Comparison of ENCODE assay signal across 1 cellular context in the genomic region with DNA sequence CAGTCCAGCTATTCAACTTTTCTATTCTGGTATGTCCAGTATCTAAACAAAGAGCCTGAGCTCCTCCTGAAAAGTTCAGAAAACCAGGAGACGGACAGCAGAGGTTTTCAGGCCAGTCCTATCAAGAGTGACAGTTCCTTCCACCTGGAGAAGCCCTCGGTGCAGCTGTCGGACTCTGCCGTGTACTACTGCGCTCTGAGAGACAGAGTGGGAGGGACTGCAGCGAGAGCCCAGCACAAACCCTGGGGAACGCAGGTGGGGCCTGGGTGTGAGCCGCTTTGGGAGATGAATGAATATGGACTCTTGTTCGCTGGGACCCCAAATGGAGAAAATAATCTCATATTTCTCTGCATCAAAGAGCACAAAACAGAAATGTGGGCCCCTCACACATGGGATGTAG.
TF ChIP-seq lines count a peak whose summit lies in the region.

No MANE protein-coding gene starts in this region.

TF ChIP-seq in GM23338, 12 proteins besides CTCF, POLR2A, EP300 and RAD21 (continued from another document):
- TF ChIP-seq, protein P1, sequence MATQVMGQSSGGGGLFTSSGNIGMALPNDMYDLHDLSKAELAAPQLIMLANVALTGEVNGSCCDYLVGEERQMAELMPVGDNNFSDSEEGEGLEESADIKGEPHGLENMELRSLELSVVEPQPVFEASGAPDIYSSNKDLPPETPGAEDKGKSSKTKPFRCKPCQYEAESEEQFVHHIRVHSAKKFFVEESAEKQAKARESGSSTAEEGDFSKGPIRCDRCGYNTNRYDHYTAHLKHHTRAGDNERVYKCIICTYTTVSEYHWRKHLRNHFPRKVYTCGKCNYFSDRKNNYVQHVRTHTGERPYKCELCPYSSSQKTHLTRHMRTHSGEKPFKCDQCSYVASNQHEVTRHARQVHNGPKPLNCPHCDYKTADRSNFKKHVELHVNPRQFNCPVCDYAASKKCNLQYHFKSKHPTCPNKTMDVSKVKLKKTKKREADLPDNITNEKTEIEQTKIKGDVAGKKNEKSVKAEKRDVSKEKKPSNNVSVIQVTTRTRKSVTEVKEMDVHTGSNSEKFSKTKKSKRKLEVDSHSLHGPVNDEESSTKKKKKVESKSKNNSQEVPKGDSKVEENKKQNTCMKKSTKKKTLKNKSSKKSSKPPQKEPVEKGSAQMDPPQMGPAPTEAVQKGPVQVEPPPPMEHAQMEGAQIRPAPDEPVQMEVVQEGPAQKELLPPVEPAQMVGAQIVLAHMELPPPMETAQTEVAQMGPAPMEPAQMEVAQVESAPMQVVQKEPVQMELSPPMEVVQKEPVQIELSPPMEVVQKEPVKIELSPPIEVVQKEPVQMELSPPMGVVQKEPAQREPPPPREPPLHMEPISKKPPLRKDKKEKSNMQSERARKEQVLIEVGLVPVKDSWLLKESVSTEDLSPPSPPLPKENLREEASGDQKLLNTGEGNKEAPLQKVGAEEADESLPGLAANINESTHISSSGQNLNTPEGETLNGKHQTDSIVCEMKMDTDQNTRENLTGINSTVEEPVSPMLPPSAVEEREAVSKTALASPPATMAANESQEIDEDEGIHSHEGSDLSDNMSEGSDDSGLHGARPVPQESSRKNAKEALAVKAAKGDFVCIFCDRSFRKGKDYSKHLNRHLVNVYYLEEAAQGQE (IDR thresholded peaks at IDR 0.05; ENCODE audit: unreplicated experiment): no peak
- no peak for TF ChIP-seq ZNF331 (CRISPR knock-in tag; IDR thresholded peaks at IDR 0.05; ENCODE audit: low read depth)
- no peak for TF ChIP-seq JUNB (IDR thresholded peaks at IDR 0.05; ENCODE audit: unreplicated experiment)
- TF ChIP-seq NANOG (IDR thresholded peaks at IDR 0.05; ENCODE audit: borderline replicate concordance): no peak
- TF ChIP-seq, protein P2, sequence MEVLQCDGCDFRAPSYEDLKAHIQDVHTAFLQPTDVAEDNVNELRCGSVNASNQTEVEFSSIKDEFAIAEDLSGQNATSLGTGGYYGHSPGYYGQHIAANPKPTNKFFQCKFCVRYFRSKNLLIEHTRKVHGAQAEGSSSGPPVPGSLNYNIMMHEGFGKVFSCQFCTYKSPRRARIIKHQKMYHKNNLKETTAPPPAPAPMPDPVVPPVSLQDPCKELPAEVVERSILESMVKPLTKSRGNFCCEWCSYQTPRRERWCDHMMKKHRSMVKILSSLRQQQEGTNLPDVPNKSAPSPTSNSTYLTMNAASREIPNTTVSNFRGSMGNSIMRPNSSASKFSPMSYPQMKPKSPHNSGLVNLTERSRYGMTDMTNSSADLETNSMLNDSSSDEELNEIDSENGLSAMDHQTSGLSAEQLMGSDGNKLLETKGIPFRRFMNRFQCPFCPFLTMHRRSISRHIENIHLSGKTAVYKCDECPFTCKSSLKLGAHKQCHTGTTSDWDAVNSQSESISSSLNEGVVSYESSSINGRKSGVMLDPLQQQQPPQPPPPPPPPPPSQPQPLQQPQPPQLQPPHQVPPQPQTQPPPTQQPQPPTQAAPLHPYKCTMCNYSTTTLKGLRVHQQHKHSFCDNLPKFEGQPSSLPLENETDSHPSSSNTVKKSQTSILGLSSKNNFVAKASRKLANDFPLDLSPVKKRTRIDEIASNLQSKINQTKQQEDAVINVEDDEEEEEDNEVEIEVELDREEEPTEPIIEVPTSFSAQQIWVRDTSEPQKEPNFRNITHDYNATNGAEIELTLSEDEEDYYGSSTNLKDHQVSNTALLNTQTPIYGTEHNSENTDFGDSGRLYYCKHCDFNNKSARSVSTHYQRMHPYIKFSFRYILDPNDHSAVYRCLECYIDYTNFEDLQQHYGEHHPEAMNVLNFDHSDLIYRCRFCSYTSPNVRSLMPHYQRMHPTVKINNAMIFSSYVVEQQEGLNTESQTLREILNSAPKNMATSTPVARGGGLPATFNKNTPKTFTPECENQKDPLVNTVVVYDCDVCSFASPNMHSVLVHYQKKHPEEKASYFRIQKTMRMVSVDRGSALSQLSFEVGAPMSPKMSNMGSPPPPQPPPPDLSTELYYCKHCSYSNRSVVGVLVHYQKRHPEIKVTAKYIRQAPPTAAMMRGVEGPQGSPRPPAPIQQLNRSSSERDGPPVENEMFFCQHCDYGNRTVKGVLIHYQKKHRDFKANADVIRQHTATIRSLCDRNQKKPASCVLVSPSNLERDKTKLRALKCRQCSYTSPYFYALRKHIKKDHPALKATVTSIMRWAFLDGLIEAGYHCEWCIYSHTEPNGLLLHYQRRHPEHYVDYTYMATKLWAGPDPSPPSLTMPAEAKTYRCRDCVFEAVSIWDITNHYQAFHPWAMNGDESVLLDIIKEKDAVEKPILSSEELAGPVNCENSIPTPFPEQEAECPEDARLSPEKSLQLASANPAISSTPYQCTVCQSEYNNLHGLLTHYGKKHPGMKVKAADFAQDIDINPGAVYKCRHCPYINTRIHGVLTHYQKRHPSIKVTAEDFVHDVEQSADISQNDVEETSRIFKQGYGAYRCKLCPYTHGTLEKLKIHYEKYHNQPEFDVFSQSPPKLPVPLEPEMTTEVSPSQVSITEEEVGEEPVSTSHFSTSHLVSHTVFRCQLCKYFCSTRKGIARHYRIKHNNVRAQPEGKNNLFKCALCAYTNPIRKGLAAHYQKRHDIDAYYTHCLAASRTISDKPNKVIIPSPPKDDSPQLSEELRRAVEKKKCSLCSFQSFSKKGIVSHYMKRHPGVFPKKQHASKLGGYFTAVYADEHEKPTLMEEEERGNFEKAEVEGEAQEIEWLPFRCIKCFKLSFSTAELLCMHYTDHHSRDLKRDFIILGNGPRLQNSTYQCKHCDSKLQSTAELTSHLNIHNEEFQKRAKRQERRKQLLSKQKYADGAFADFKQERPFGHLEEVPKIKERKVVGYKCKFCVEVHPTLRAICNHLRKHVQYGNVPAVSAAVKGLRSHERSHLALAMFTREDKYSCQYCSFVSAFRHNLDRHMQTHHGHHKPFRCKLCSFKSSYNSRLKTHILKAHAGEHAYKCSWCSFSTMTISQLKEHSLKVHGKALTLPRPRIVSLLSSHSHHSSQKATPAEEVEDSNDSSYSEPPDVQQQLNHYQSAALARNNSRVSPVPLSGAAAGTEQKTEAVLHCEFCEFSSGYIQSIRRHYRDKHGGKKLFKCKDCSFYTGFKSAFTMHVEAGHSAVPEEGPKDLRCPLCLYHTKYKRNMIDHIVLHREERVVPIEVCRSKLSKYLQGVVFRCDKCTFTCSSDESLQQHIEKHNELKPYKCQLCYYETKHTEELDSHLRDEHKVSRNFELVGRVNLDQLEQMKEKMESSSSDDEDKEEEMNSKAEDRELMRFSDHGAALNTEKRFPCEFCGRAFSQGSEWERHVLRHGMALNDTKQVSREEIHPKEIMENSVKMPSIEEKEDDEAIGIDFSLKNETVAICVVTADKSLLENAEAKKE (CRISPR knock-in tag; IDR thresholded peaks at IDR 0.05): no peak
- TF ChIP-seq STAT1 (IDR thresholded peaks at IDR 0.05; ENCODE audit: unreplicated experiment): no peak
- no peak for TF ChIP-seq POLR2AphosphoS5 (IDR thresholded peaks at IDR 0.05; ENCODE audit: low read depth)
